Comparison of ENCODE assay signal across 18 cellular contexts in genomic region chr12:29780084-29780483, GRCh38. TPM values are rescaled to one million over a fixed set of nuclear protein-coding genes. Genes with fewer than 3 reads are reported as not detected.
DNase-seq lines count a peak whose midpoint lies in the region; ATAC-seq, FAIRE-seq and TF ChIP-seq lines count a peak whose summit lies in the region.
"Had no signal": no experiment of that assay in that cellular context is flagged by ENCODE, and none has a peak within 500 bp of the region (broad histone marks: within the 10 kb centered on the region; RNA-seq: fewer than 3 reads in every experiment).

No MANE protein-coding gene starts in this region.

- H3K4me1 ChIP-seq in ACC112 (ENCODE audit: control insufficient read depth, insufficient read depth, low read length, unreplicated experiment) (peaks cover 12% of the 10 kb centered on the region), HEK293 (ENCODE audit: control insufficient read depth, insufficient read depth, low read length) (peaks cover 4% of the 10 kb centered on the region)
- H3K4me1 ChIP-seq: BLaER1, Caco-2 had no signal

- peaks cover 4 to 37% (median 15%) of the 10 kb centered on the region in 5 experiments for H3K9me3 Mint-ChIP-seq in brain

- no peak overlapping the region for H3K27ac ChIP-seq in ACC112 (ENCODE audit: low read depth, low read length)
- no peak overlapping the region for H3K27ac ChIP-seq in HEK293 (ENCODE audit: extremely low read depth, low read depth, low read length)
- H3K27ac ChIP-seq in neural cell (ENCODE audit: low read length), result no peak overlapping the region
- H3K27ac ChIP-seq: A549, BLaER1 had no signal

- H3K27me3 ChIP-seq in ACC112 (ENCODE audit: insufficient read depth, low read length) (no peaks in the 10 kb centered on the region), neural cell (ENCODE audit: insufficient read depth, low read depth, low read length) (peaks cover 11% of the 10 kb centered on the region)
- H3K27me3 ChIP-seq: BLaER1 had no signal

- DNase-seq in GM12892 (ENCODE audit: insufficient read length), result no peak
- no peak for DNase-seq in globus pallidus (ENCODE audit: low spot score)
- DNase-seq: AML-193; Caco-2; CD8-positive, alpha-beta memory T cell; DND-41; GDM1 had no signal

- peaks cover 44% of the 10 kb centered on the region for H3K4me1 Mint-ChIP-seq in brain

- TF ChIP-seq EP300 in neural cell (conservative IDR thresholded peaks at IDR 0.05; ENCODE audit: poor library complexity, severe bottlenecking), result no peak

- H3K36me3 ChIP-seq in ACC112 (ENCODE audit: insufficient read depth, low read length) (peaks cover 27% of the 10 kb centered on the region), HEK293 (ENCODE audit: control insufficient read depth in 2 of 2, insufficient read depth in 1 of 2, low read length in 2 of 2) (no peaks in the 10 kb centered on the region), neural cell (ENCODE audit: insufficient read depth, low read length) (no peaks in the 10 kb centered on the region)
- H3K36me3 ChIP-seq: BLaER1 had no signal

- H3K4me3 ChIP-seq in ACC112 (ENCODE audit: low read depth, low read length) (peak overlapping the region; percentile 88; the same call in 1 of the 2 replicates), HEK293 (ENCODE audit: low read depth, low read length) (no peak overlapping the region), neural cell (ENCODE audit: low read length) (peak overlapping the region; percentile 85)
- H3K4me3 ChIP-seq: A549, BLaER1 had no signal

- H3K4me2 ChIP-seq in neural cell (ENCODE audit: low read length), result no peak overlapping the region
- H3K4me2 ChIP-seq: A549, BLaER1 had no signal

- peaks cover 89% of the 10 kb centered on the region for H3K79me2 ChIP-seq in ACC112 (ENCODE audit: control insufficient read depth, insufficient read depth, low read length, unreplicated experiment)
- peaks cover 6% of the 10 kb centered on the region for H3K79me2 ChIP-seq in neural cell (replicated peaks; ENCODE audit: insufficient read depth, low read length)

- TF ChIP-seq POLR2A in GM12892 (IDR thresholded peaks at IDR 0.05; ENCODE audit: low read depth, low read length), result no peak

- CTCF ChIA-PET in HEK293 (lab: Yijun Ruan, JAX), result interaction anchor here (0.9 kb wide), 1 partner anchor 9 kb away, joined by 3 read pairs; no protein-coding TSS in a partner anchor

- FAIRE-seq in GM12892 (lab: Jason Lieb, UNC), result no peak
- FAIRE-seq: A549, H54, HepG2, HTR-8/SVneo had no signal

- peaks cover 13% of the 10 kb centered on the region for H3F3A ChIP-seq in neural cell (ENCODE audit: insufficient read depth, low read length, poor library complexity, severe bottlenecking)

- H3K4me3 Mint-ChIP-seq in brain, result peak overlapping the region in 3 of 5 experiments; percentile 94 to 96 (median 95)
- H3K4me3 Mint-ChIP-seq: CD8-positive, alpha-beta memory T cell had no signal

- no peaks in the 10 kb centered on the region; the same call in 1 of the 2 replicates for H3K9me3 ChIP-seq in HEK293 (ENCODE audit: control insufficient read depth, insufficient read depth, low read depth, low read length)
- H3K9me3 ChIP-seq in neural cell (ENCODE audit: low read length), result no peaks in the 10 kb centered on the region

- peaks cover 46% of the 10 kb centered on the region for H3K36me3 Mint-ChIP-seq in brain
- H3K36me3 Mint-ChIP-seq: CD8-positive, alpha-beta memory T cell had no signal

- ATAC-seq in GM18519 (IDR thresholded peaks at IDR 0.05; ENCODE audit: low FRiP score, unreplicated experiment), result no peak
- ATAC-seq: A549, HCT116, HepG2 had no signal

- no peak overlapping the region for H3K27ac Mint-ChIP-seq in brain
- H3K27ac Mint-ChIP-seq: CD8-positive, alpha-beta memory T cell had no signal

- H2AFZ ChIP-seq in ACC112 (ENCODE audit: low read length, unreplicated experiment) (no peak overlapping the region), neural cell (ENCODE audit: low read depth, low read length) (no peak overlapping the region)

- no peak for TF ChIP-seq RAD21 in neural cell (conservative IDR thresholded peaks at IDR 0.05)

- H4K20me1 ChIP-seq in neural cell (ENCODE audit: insufficient read depth), result no peaks in the 10 kb centered on the region
- H4K20me1 ChIP-seq: BLaER1 had no signal

- no peaks in the 10 kb centered on the region for H3K9me2 ChIP-seq in neural cell (ENCODE audit: insufficient read depth, low read length)

- H3K9ac ChIP-seq in neural cell (ENCODE audit: low read length), result no peak overlapping the region
- H3K9ac ChIP-seq: BLaER1 had no signal

- peaks cover 8% of the 10 kb centered on the region for H3K27me3 Mint-ChIP-seq in brain

- POLR2A ChIA-PET in HEK293 (lab: Yijun Ruan, JAX), result no interaction called here

- TF ChIP-seq CTCF in HEK293 (tag by site-specific recombination; IDR thresholded peaks at IDR 0.05), result no peak
- TF ChIP-seq CTCF in brain (conservative IDR thresholded peaks at IDR 0.05), result no peak
- TF ChIP-seq CTCF in neural cell (IDR thresholded peaks at IDR 0.05; ENCODE audit: poor library complexity, severe bottlenecking), result no peak

TF ChIP-seq in HEK293, 187 proteins besides CTCF, POLR2A, EP300 and RAD21:
- peak; percentile 26; the same call in 1 of the 2 replicates for TF ChIP-seq SCRT2 (tag by site-specific recombination; IDR thresholded peaks at IDR 0.05)
- TF ChIP-seq ZNF146 (tag by site-specific recombination; IDR thresholded peaks at IDR 0.05), result peak; percentile 71
- TF ChIP-seq SETDB1 (IDR thresholded peaks at IDR 0.05; ENCODE audit: insufficient read length, low read length), result peak; percentile 20
- TF ChIP-seq ZNF157 (tag by site-specific recombination; IDR thresholded peaks at IDR 0.05), result no peak
- no peak for TF ChIP-seq GFI1B (tag by site-specific recombination; IDR thresholded peaks at IDR 0.05)

TF ChIP-seq in neural cell, 6 proteins besides CTCF, POLR2A, EP300 and RAD21:
- TF ChIP-seq REST (IDR thresholded peaks at IDR 0.05; ENCODE audit: borderline replicate concordance) (no peak), EZH2 (IDR thresholded peaks at IDR 0.05; ENCODE audit: borderline replicate concordance, insufficient read depth, low read length, poor library complexity, severe bottlenecking) (no peak), SMC3 (conservative IDR thresholded peaks at IDR 0.05; ENCODE audit: poor library complexity) (no peak), TAF1 (IDR thresholded peaks at IDR 0.05; ENCODE audit: low read depth) (no peak), POLR2AphosphoS5 (IDR thresholded peaks at IDR 0.05) (no peak), MXI1 (conservative IDR thresholded peaks at IDR 0.05; ENCODE audit: poor library complexity, severe bottlenecking) (no peak)

RNA-seq across cellular contexts. Expression of gene TMTC1, which starts 3.7 kb away (rescaled TPM):
- polyA plus RNA-seq in brain (ENCODE audit: insufficient read depth, low read depth, low replicate concordance), result 5.4 TPM
- polyA plus RNA-seq in neural cell, result 7.4 and 10.0 TPM in 2 replicates
- 42.5 and 48.7 TPM in 2 replicates for polyA minus RNA-seq in neural cell
- polyA plus RNA-seq in GM12892 (2012; ENCODE audit: missing spikeins), result 0.19 TPM
- polyA plus RNA-seq: CD8-positive, alpha-beta memory T cell had no signal
